8 cellular contexts compared by ENCODE assay signal in genomic region chr22:18156878-18157713, GRCh38. TPM values are rescaled to one million over a fixed set of nuclear protein-coding genes. Genes with fewer than 3 reads are reported as not detected.
DNase-seq lines count a peak whose midpoint lies in the region; ATAC-seq and TF ChIP-seq lines count a peak whose summit lies in the region.

No MANE protein-coding gene starts in this region.

- in situ Hi-C loops in gastrocnemius medialis (cut with MboI; ENCODE audit: low sequenced_read_pairs in 4 of 4): no loop called here

- 0 out of 2 replicates have a peak, but pooled peaks cover 6% of the 10 kb centered on the region for H3K4me1 ChIP-seq in DND-41 (ENCODE audit: insufficient read depth, low read length)
- H3K4me1 ChIP-seq in Karpas-422 (ENCODE audit: low read length): no peaks in the 10 kb centered on the region
- H3K4me1 ChIP-seq in SJCRH30: peaks cover 3% of the 10 kb centered on the region; the same call in 1 of the 2 replicates
- H3K4me1 ChIP-seq in hepatocyte (ENCODE audit: insufficient read depth): no peaks in the 10 kb centered on the region
- no peaks in the 10 kb centered on the region for H3K4me1 ChIP-seq in gastrocnemius medialis

- H3K27ac ChIP-seq in DND-41 (ENCODE audit: low read length) (no peak overlapping the region), Karpas-422 (ENCODE audit: low read length) (no peak overlapping the region), SJCRH30 (peak overlapping the region; percentile 31), hepatocyte (no peak overlapping the region), gastrocnemius medialis (peak overlapping the region; percentile 11 to 54 (median 32))

- H3K9me3 ChIP-seq in DND-41 (ENCODE audit: insufficient read depth, low read length, severe bottlenecking) (no peaks in the 10 kb centered on the region), Karpas-422 (ENCODE audit: low read length) (no peaks in the 10 kb centered on the region), SJCRH30 (replicated peaks) (no peaks in the 10 kb centered on the region), hepatocyte (ENCODE audit: low read depth) (no peaks in the 10 kb centered on the region), gastrocnemius medialis (no peaks in the 10 kb centered on the region)

- H3K36me3 ChIP-seq in DND-41 (ENCODE audit: insufficient read depth, low read length) (peaks cover 4% of the 10 kb centered on the region), Karpas-422 (ENCODE audit: insufficient read depth, low read length) (no peaks in the 10 kb centered on the region), SJCRH30 (no peaks in the 10 kb centered on the region), hepatocyte (replicated peaks; ENCODE audit: insufficient read depth, low read depth) (no peaks in the 10 kb centered on the region), gastrocnemius medialis (no peaks in the 10 kb centered on the region)

- no peak for TF ChIP-seq POLR2A in gastrocnemius medialis (IDR thresholded peaks at IDR 0.05)

- H3K79me2 ChIP-seq in DND-41 (ENCODE audit: insufficient read depth, low read length) (0 out of 2 replicates have a peak, but pooled peaks cover 3% of the 10 kb centered on the region), Karpas-422 (ENCODE audit: low read length) (no peaks in the 10 kb centered on the region), hepatocyte (no peaks in the 10 kb centered on the region)

- no peak overlapping the region for H3K9ac ChIP-seq in DND-41 (ENCODE audit: low read depth, low read length)
- no peak overlapping the region for H3K9ac ChIP-seq in Karpas-422 (ENCODE audit: low read length)

- H3K4me2 ChIP-seq in DND-41 (ENCODE audit: insufficient read depth, low read length): no peak overlapping the region
- H3K4me2 ChIP-seq in Karpas-422 (ENCODE audit: low read depth, low read length, poor library complexity, severe bottlenecking): no peak overlapping the region
- peak overlapping the region; percentile 4 for H3K4me2 ChIP-seq in hepatocyte

- H3K27me3 ChIP-seq in DND-41 (ENCODE audit: insufficient read depth, low read length, poor library complexity) (no peaks in the 10 kb centered on the region), Karpas-422 (ENCODE audit: low read length) (no peaks in the 10 kb centered on the region), SJCRH30 (no peaks in the 10 kb centered on the region), hepatocyte (no peaks in the 10 kb centered on the region), gastrocnemius medialis (no peaks in the 10 kb centered on the region)

- H2AFZ ChIP-seq in DND-41 (ENCODE audit: low read depth, low read length): no peak overlapping the region
- no peak overlapping the region for H2AFZ ChIP-seq in Karpas-422 (ENCODE audit: low read length)
- H2AFZ ChIP-seq in hepatocyte: no peak overlapping the region

- intact Hi-C loops in gastrocnemius medialis (cut with DNase I; ENCODE audit: low total_unique reads): no loop called here

- TF ChIP-seq CTCF in DND-41 (IDR thresholded peaks at IDR 0.05; ENCODE audit: borderline replicate concordance, extremely low read depth, low read length, poor library complexity, severe bottlenecking) (peak; percentile 75), hepatocyte (IDR thresholded peaks at IDR 0.05; ENCODE audit: poor library complexity) (peak; percentile 82), gastrocnemius medialis (IDR thresholded peaks at IDR 0.05 in 4 of 5, conservative IDR thresholded peaks at IDR 0.05 in 1 of 5) (peak; percentile 27 to 70 (median 58))

- no peaks in the 10 kb centered on the region for H3K9me2 ChIP-seq in Karpas-422 (replicated peaks; ENCODE audit: insufficient read depth, low read length)
- H3K9me2 ChIP-seq in hepatocyte (replicated peaks; ENCODE audit: insufficient read depth): no peaks in the 10 kb centered on the region

- no peaks in the 10 kb centered on the region for H4K20me1 ChIP-seq in DND-41 (ENCODE audit: insufficient read depth, low read length)
- no peaks in the 10 kb centered on the region for H4K20me1 ChIP-seq in Karpas-422 (ENCODE audit: insufficient read depth, low read depth, low read length)
- no peaks in the 10 kb centered on the region for H4K20me1 ChIP-seq in hepatocyte (ENCODE audit: insufficient read depth, poor library complexity, severe bottlenecking)

- 36% methylated on average over 24 of the region's 24 CpGs for WGBS in hepatocyte (ENCODE audit: low lambda C conversion rate, missing lambda C conversion rate)

- peak; percentile 60 for DNase-seq in DND-41
- DNase-seq in Karpas-422: peak; percentile 83
- peak; percentile 84 to 92 for DNase-seq in SJCRH30
- peak; percentile 98 for DNase-seq in astrocyte of the hippocampus (ENCODE audit: low read depth, low spot score)
- peak; percentile 90 for DNase-seq in hepatocyte (ENCODE audit: low spot score)
- peak; percentile 34 to 53 for DNase-seq in gastrocnemius medialis

- H3K4me3 ChIP-seq in DND-41 (ENCODE audit: low read depth in 1 of 2, low read length in 2 of 2) (no peak overlapping the region), Karpas-422 (ENCODE audit: low read length) (no peak overlapping the region), SJCRH30 (peak overlapping the region; percentile 3), hepatocyte (no peak overlapping the region), gastrocnemius medialis (no peak overlapping the region)

- ATAC-seq in DND-41 (ENCODE audit: insufficient read depth, low read depth) (peak; percentile 78), gastrocnemius medialis (peak; percentile 66 to 73), GM19351 (IDR thresholded peaks at IDR 0.05; ENCODE audit: unreplicated experiment) (no peak), HG03378 (IDR thresholded peaks at IDR 0.05; ENCODE audit: unreplicated experiment) (no peak)

RNA-seq across cellular contexts. Expression of gene USP18, which starts 7.1 kb away (rescaled TPM):
- total RNA-seq in Karpas-422 (2014; rRNA removed; shearing (Covaris generic); ENCODE audit: low replicate concordance): 1.0 and 3.3 TPM in 2 replicates
- 3.1 and 3.7 TPM in 2 replicates for total RNA-seq in SJCRH30 (2014; rRNA removed; shearing (Covaris generic))
- total RNA-seq in hepatocyte: 3.4 and 5.1 TPM in 2 replicates
- polyA plus RNA-seq in hepatocyte: 3.6 and 6.3 TPM in 2 replicates
- 1 to 10 TPM; 1.1 to 4.8 (median 2.9) TPM for total RNA-seq in gastrocnemius medialis

RNA-seq across cellular contexts. Expression of gene TUBA8, which starts 46.5 kb away (rescaled TPM):
- 1.5 and 3.0 TPM in 2 replicates for total RNA-seq in Karpas-422 (2014; rRNA removed; shearing (Covaris generic); ENCODE audit: low replicate concordance)
- 0.89 TPM in 1 of 2 replicates, not detected in the other for total RNA-seq in SJCRH30 (2014; rRNA removed; shearing (Covaris generic))
- total RNA-seq in hepatocyte (1.5 TPM in 1 of 2 replicates, not detected in the other), gastrocnemius medialis (100 to 1,000 TPM in 1 of 4 donors, 10 to 100 TPM in 3; 57.8 to 114 (median 77.7) TPM)
- 0.33 and 0.46 TPM in 2 replicates for polyA plus RNA-seq in hepatocyte

Comparison
In these comparisons a context has a peak if more than half of its experiments do, and no peak if none do; other contexts are left out.
1. ATAC-seq: peak in DND-41 (single experiment) and gastrocnemius medialis (2 of 2); none in GM19351 (single experiment) and HG03378 (single experiment).
2. DNase-seq: peak in every context shown above with its lines; median percentile 98 in astrocyte of the hippocampus; 90 in hepatocyte; 88 in SJCRH30; 83 in Karpas-422; 60 in DND-41; 44 in gastrocnemius medialis.
3. H3K27ac ChIP-seq: peak in SJCRH30 (single experiment) and gastrocnemius medialis (4 of 4); none in DND-41 (single experiment), Karpas-422 (single experiment) and hepatocyte (single experiment).
4. RNA of gene TUBA8, which starts 46.5 kb away (total RNA-seq): 57.8 to 114 TPM in gastrocnemius medialis; 1.5 TPM in hepatocyte, 1.5 to 3.0 TPM in Karpas-422 and 0.89 TPM in SJCRH30; every median in the first group is over 10 times any median in the second.
5. Peak in every context shown above with its lines, with median percentiles within 50 percentile points of each other: CTCF ChIP-seq.